In genomic region chr5:130068988-130069387, GRCh38 we compare ENCODE assay signal across 33 cellular contexts.
"Had no signal": no experiment of that assay in that cellular context is flagged by ENCODE, and none has a peak within 500 bp of the region (broad histone marks: within the 10 kb centered on the region; RNA-seq: fewer than 3 reads in every experiment).

No MANE protein-coding gene starts in this region.

- H3K27me3 ChIP-seq: ascending aorta, SJCRH30 had no signal

- H3K27me3 Mint-ChIP-seq: activated CD4-positive, alpha-beta T cell treated with anti-CD3 and anti-CD28 coated beads for 36 hours; activated CD4-positive, alpha-beta T cell treated with anti-CD3 and anti-CD28 coated beads, Interleukin-2, amount 10 ng/mL, durations not matched to agents 7 days and 5 days; activated naive CD4-positive, alpha-beta T cell treated with anti-CD3 and anti-CD28 coated beads, Interleukin-2, amount 50 U/mL, for 24 hours; activated naive CD8-positive, alpha-beta T cell treated with anti-CD3 and anti-CD28 coated beads, Interleukin-2, amount 10 ng/mL, durations not matched to agents 7 days and 5 days; activated T-cell treated with anti-CD3 and anti-CD28 coated beads, Interleukin-2, amount 50 U/mL, for 24 hours; IgD-negative memory B cell had no signal

- H3K9me3 ChIP-seq: ascending aorta, SJCRH30 had no signal

- H3K4me3 Mint-ChIP-seq: activated CD4-positive, alpha-beta T cell treated with anti-CD3 and anti-CD28 coated beads for 36 hours; activated CD4-positive, alpha-beta T cell treated with anti-CD3 and anti-CD28 coated beads, Interleukin-2, amount 10 ng/mL, durations not matched to agents 7 days and 5 days; activated CD8-positive, alpha-beta T cell treated with anti-CD3 and anti-CD28 coated beads, Interleukin-2, amount 10 ng/mL, durations not matched to agents 7 days and 5 days; activated naive CD4-positive, alpha-beta T cell treated with anti-CD3 and anti-CD28 coated beads, Interleukin-2, amount 50 U/mL, for 24 hours; activated naive CD8-positive, alpha-beta T cell treated with anti-CD3 and anti-CD28 coated beads, Interleukin-2, amount 10 ng/mL, durations not matched to agents 7 days and 5 days; activated T-cell treated with anti-CD3 and anti-CD28 coated beads, Interleukin-2, amount 50 U/mL, for 24 hours; IgD-negative memory B cell; T-helper 1 cell treated with Interleukin-12 subunit alpha and Interleukin-12 subunit beta and Interleukin-4 antibody, amounts not matched to agents 30 μg/mL and 1 μg/mL, for 36 hours; T-helper 2 cell treated with Interferon-gamma antibody and Interleukin-4, amounts not matched to agents 5 μg/mL and 100 μg/mL, for 36 hours; WTC11 had no signal

- H3K4me1 Mint-ChIP-seq: activated CD4-positive, alpha-beta T cell treated with anti-CD3 and anti-CD28 coated beads for 36 hours; activated CD4-positive, alpha-beta T cell treated with anti-CD3 and anti-CD28 coated beads, Interleukin-2, amount 10 ng/mL, durations not matched to agents 7 days and 5 days; activated naive CD4-positive, alpha-beta T cell treated with anti-CD3 and anti-CD28 coated beads, Interleukin-2, amount 50 U/mL, for 24 hours; activated naive CD8-positive, alpha-beta T cell treated with anti-CD3 and anti-CD28 coated beads, Interleukin-2, amount 10 ng/mL, durations not matched to agents 7 days and 5 days; IgD-negative memory B cell; WTC11 had no signal

- H3K36me3 ChIP-seq: ascending aorta, SJCRH30 had no signal

- ATAC-seq: activated CD4-positive, alpha-beta T cell treated with anti-CD3 and anti-CD28 coated beads for 36 hours; activated CD4-positive, CD25-positive, alpha-beta regulatory T cell treated with anti-CD3 and anti-CD28 coated beads, Interleukin-2, amount 50 U/mL, for 24 hours; activated CD8-positive, alpha-beta T cell treated with anti-CD3 and anti-CD28 coated beads, Interleukin-2, amount 10 ng/mL, durations not matched to agents 7 days and 5 days; WTC11 had no signal

- H3K4me3 ChIP-seq: ascending aorta, PC-9, SJCRH30, SK-N-MC had no signal

- DNase-seq: activated CD4-positive, alpha-beta T cell treated with anti-CD3 and anti-CD28 coated beads for 36 hours; activated CD4-positive, alpha-beta T cell treated with anti-CD3 and anti-CD28 coated beads, Interleukin-2, amount 10 ng/mL, durations not matched to agents 7 days and 5 days; activated CD4-positive, alpha-beta T cell treated with anti-CD3 and anti-CD28 coated beads, Interleukin-2, amount 50 U/mL, for 48 hours; activated CD8-positive, alpha-beta T cell treated with anti-CD3 and anti-CD28 coated beads, Interleukin-2, amount 10 ng/mL, durations not matched to agents 7 days and 5 days; activated gamma-delta T cell; activated naive CD4-positive, alpha-beta T cell treated with Interleukin-2 at 50 U/mL for 16 hours; activated naive CD8-positive, alpha-beta T cell treated with anti-CD3 and anti-CD28 coated beads, Interleukin-2, amount 10 ng/mL, durations not matched to agents 7 days and 5 days; activated T-cell treated with anti-CD3 and anti-CD28 coated beads, Interleukin-2, amount 50 U/mL, for 24 hours; amygdala; cerebellar nuclear complex; Kasumi-1; KBM-7; NCI-H1105; NCI-H1417 treated with DMSO at 0.1 percent for 48 hours; NCI-H1930; NCI-H2081 treated with DMSO at 0.1 percent for 48 hours; NCI-H345; NCI-H524 treated with DMSO at 0.1 percent for 48 hours; NK-92 treated with Interleukin-12 subunit alpha and Interleukin-12 subunit beta, amount 100 ng/mL, for 24 hours; PC-9; SHP77; SJCRH30 had no signal

- H3K36me3 Mint-ChIP-seq: activated naive CD4-positive, alpha-beta T cell treated with anti-CD3 and anti-CD28 coated beads, Interleukin-2, amount 50 U/mL, for 24 hours; activated naive CD8-positive, alpha-beta T cell treated with anti-CD3 and anti-CD28 coated beads, Interleukin-2, amount 10 ng/mL, durations not matched to agents 7 days and 5 days; IgD-negative memory B cell; WTC11 had no signal

- H2AFZ ChIP-seq: PC-9 had no signal

- H3K4me2 ChIP-seq: PC-9 had no signal

- H3K4me1 ChIP-seq: SJCRH30 had no signal

- H3K27ac ChIP-seq: ascending aorta, PC-9, SJCRH30, SK-N-MC had no signal

- H3K9me3 Mint-ChIP-seq: activated CD4-positive, alpha-beta T cell treated with anti-CD3 and anti-CD28 coated beads, Interleukin-2, amount 10 ng/mL, durations not matched to agents 7 days and 5 days; activated naive CD4-positive, alpha-beta T cell treated with anti-CD3 and anti-CD28 coated beads, Interleukin-2, amount 50 U/mL, for 24 hours; activated naive CD8-positive, alpha-beta T cell treated with anti-CD3 and anti-CD28 coated beads, Interleukin-2, amount 10 ng/mL, durations not matched to agents 7 days and 5 days; activated T-cell treated with anti-CD3 and anti-CD28 coated beads, Interleukin-2, amount 50 U/mL, for 24 hours; activated T-helper 2 cell treated with anti-CD3 and anti-CD28 coated beads, Interferon-gamma antibody, Interleukin-2, Interleukin-4, amounts not matched to agents 10 μg/mL and 5 μg/mL and 100 μg/mL, durations not matched to agents 14 hours and 24 hours and 36 hours; IgD-negative memory B cell; T-helper 1 cell treated with Interleukin-12 subunit alpha and Interleukin-12 subunit beta and Interleukin-4 antibody, amounts not matched to agents 30 μg/mL and 1 μg/mL, for 36 hours; T-helper 2 cell treated with Interferon-gamma antibody and Interleukin-4, amounts not matched to agents 5 μg/mL and 100 μg/mL, for 36 hours; WTC11 had no signal

- H3K27ac Mint-ChIP-seq: activated CD4-positive, alpha-beta T cell treated with anti-CD3 and anti-CD28 coated beads for 36 hours; activated CD4-positive, alpha-beta T cell treated with anti-CD3 and anti-CD28 coated beads, Interleukin-2, amount 10 ng/mL, durations not matched to agents 7 days and 5 days; activated CD8-positive, alpha-beta T cell treated with anti-CD3 and anti-CD28 coated beads, Interleukin-2, amount 10 ng/mL, durations not matched to agents 7 days and 5 days; activated naive CD4-positive, alpha-beta T cell treated with anti-CD3 and anti-CD28 coated beads, Interleukin-2, amount 50 U/mL, for 24 hours; activated naive CD8-positive, alpha-beta T cell treated with anti-CD3 and anti-CD28 coated beads, Interleukin-2, amount 10 ng/mL, durations not matched to agents 7 days and 5 days; activated T-cell treated with anti-CD3 and anti-CD28 coated beads, Interleukin-2, amount 50 U/mL, for 24 hours; activated T-helper 2 cell treated with anti-CD3 and anti-CD28 coated beads, Interferon-gamma antibody, Interleukin-2, Interleukin-4, amounts not matched to agents 10 μg/mL and 5 μg/mL and 100 μg/mL, durations not matched to agents 14 hours and 24 hours and 36 hours; IgD-negative memory B cell; T-helper 1 cell treated with Interleukin-12 subunit alpha and Interleukin-12 subunit beta and Interleukin-4 antibody, amounts not matched to agents 30 μg/mL and 1 μg/mL, for 36 hours; T-helper 2 cell treated with Interferon-gamma antibody and Interleukin-4, amounts not matched to agents 5 μg/mL and 100 μg/mL, for 36 hours; WTC11 had no signal

- FAIRE-seq: RCC 7860, TTC549 had no signal
